Comparison of ENCODE assay signal across 9 cellular contexts in the genomic region with DNA sequence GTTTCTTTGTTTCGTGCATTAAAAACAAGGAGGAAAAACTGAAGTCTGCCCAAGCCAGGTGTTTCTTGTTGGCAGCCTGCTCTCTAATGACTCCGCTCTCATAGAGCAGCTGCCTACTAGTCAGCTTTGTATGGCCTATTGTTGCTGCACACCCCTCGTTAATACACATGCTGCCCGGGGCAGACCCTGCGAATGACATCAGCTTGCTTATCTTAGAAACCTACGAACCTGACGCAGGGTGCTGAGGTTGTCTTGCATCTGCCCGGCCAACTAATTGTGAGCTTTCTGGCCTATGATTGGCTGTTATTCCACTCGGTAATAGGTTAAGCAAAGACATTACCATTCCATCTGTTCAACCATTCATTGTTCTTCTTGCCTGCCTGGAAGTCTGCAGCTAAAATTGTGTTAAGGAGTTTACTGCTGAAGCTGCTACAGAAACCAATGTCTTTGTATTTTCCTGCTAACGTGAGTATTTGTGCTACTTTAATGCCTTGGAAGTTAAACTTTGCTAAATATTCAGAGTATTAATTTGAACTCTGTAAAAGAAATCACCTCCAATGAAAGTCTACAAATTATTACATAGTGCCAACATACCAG. TPM values are rescaled to one million over a fixed set of nuclear protein-coding genes. Genes with fewer than 3 reads are reported as not detected.
DNase-seq lines count a peak whose midpoint lies in the region; ATAC-seq and TF ChIP-seq lines count a peak whose summit lies in the region.
"Had no signal": no experiment of that assay in that cellular context is flagged by ENCODE, and none has a peak within 500 bp of the region (broad histone marks: within the 10 kb centered on the region; RNA-seq: fewer than 3 reads in every experiment).

No MANE protein-coding gene starts in this region.

- peak overlapping the region; percentile 65 for H3K27ac Mint-ChIP-seq in neural crest cell (ENCODE audit: unreplicated experiment)
- H3K27ac Mint-ChIP-seq in activated CD8-positive, alpha-beta T cell treated with anti-CD3 and anti-CD28 coated beads for 36 hours: no peak overlapping the region

- CTCF ChIA-PET in HEK293T (lab: Yijun Ruan, JAX): interaction anchor here (0.6 to 1.2 kb wide), 3 partner anchors 11 to 184 kb away, joined by 3 read pairs; no protein-coding TSS in a partner anchor
- CTCF ChIA-PET in activated CD8-positive, alpha-beta T cell treated with anti-CD3 and anti-CD28 coated beads for 36 hours (lab: Charles Lee): interaction anchor here (1.4 kb wide), 1 partner anchor 17 kb away, joined by 4 read pairs; no protein-coding TSS in a partner anchor

- H3K36me3 Mint-ChIP-seq in neural crest cell (ENCODE audit: low read depth): no peaks in the 10 kb centered on the region
- H3K36me3 Mint-ChIP-seq in activated CD8-positive, alpha-beta T cell treated with anti-CD3 and anti-CD28 coated beads for 36 hours (ENCODE audit: low read depth): no peaks in the 10 kb centered on the region

- TF ChIP-seq CTCF in neural crest cell (conservative IDR thresholded peaks at IDR 0.05) (no peak), GM20000 (IDR thresholded peaks at IDR 0.05; ENCODE audit: extremely low read depth, missing control alignments) (no peak)
- no peak for TF ChIP-seq CTCF in activated CD8-positive, alpha-beta T cell treated with anti-CD3 and anti-CD28 coated beads for 36 hours (IDR thresholded peaks at IDR 0.05)

- H3K4me3 Mint-ChIP-seq in neural crest cell: peak overlapping the region; percentile 81
- H3K4me3 Mint-ChIP-seq in activated CD8-positive, alpha-beta T cell treated with anti-CD3 and anti-CD28 coated beads for 36 hours: no peak overlapping the region

- intact Hi-C loops in activated CD8-positive, alpha-beta T cell treated with anti-CD3 and anti-CD28 coated beads for 36 hours (cut with micrococcal nuclease): no loop called here

- H3K9me3 Mint-ChIP-seq in neural crest cell: no peaks in the 10 kb centered on the region
- no peaks in the 10 kb centered on the region for H3K9me3 Mint-ChIP-seq in activated CD8-positive, alpha-beta T cell treated with anti-CD3 and anti-CD28 coated beads for 36 hours

- peak; percentile 50 for DNase-seq in HEK293T (ENCODE audit: extremely low spot score)
- peak; percentile 99 for DNase-seq in NCI-H345 (lab: John Stamatoyannopoulos, UW)
- peak; percentile 93 for DNase-seq in dermis blood vessel endothelial cell
- peak; percentile 40 for DNase-seq in neural crest cell (ENCODE audit: low read depth, low spot score)
- DNase-seq in activated CD8-positive, alpha-beta T cell treated with anti-CD3 and anti-CD28 coated beads for 36 hours: no peak
- DNase-seq in GM20000 (ENCODE audit: low spot score): no peak
- DNase-seq: right cardiac atrium had no signal

- POLR2A ChIA-PET in HEK293T (lab: Yijun Ruan, JAX): interaction anchor here (0.8 kb wide), 1 partner anchor 39 kb away, joined by 3 read pairs; no protein-coding TSS in a partner anchor
- POLR2A ChIA-PET in activated CD8-positive, alpha-beta T cell treated with anti-CD3 and anti-CD28 coated beads for 36 hours (lab: Charles Lee): no interaction called here

- peaks cover 75% of the 10 kb centered on the region for H3K4me1 Mint-ChIP-seq in neural crest cell
- H3K4me1 Mint-ChIP-seq in activated CD8-positive, alpha-beta T cell treated with anti-CD3 and anti-CD28 coated beads for 36 hours (ENCODE audit: low read depth): no peaks in the 10 kb centered on the region

- ATAC-seq in HG03565 (IDR thresholded peaks at IDR 0.05; ENCODE audit: unreplicated experiment): no peak
- no peak for ATAC-seq in activated CD8-positive, alpha-beta T cell treated with anti-CD3 and anti-CD28 coated beads for 36 hours
- ATAC-seq in GM18868 (IDR thresholded peaks at IDR 0.05; ENCODE audit: unreplicated experiment): no peak

- H3K27me3 Mint-ChIP-seq in neural crest cell (ENCODE audit: low read depth): no peaks in the 10 kb centered on the region
- peaks cover 2% of the 10 kb centered on the region for H3K27me3 Mint-ChIP-seq in activated CD8-positive, alpha-beta T cell treated with anti-CD3 and anti-CD28 coated beads for 36 hours

TF ChIP-seq in HEK293T, 16 proteins besides CTCF, POLR2A, EP300 and RAD21:
- no peak for TF ChIP-seq FOXA1 (IDR thresholded peaks at IDR 0.05)
- TF ChIP-seq L3MBTL2 (conservative IDR thresholded peaks at IDR 0.05): no peak
- TF ChIP-seq ARNT (IDR thresholded peaks at IDR 0.05): no peak
- TF ChIP-seq ELF4 (IDR thresholded peaks at IDR 0.05): no peak

RNA-seq across cellular contexts. Expression of a gene that starts 37.5 kb away (rescaled TPM):
- total RNA-seq in dermis blood vessel endothelial cell: 21.0 and 25.4 TPM in 2 replicates
- 14.4 TPM in 2 replicates for total RNA-seq in neural crest cell
- total RNA-seq in activated CD8-positive, alpha-beta T cell treated with anti-CD3 and anti-CD28 coated beads for 36 hours: under 1 TPM; 0.40 to 0.45 TPM

Comparison
In these comparisons a context has a peak if more than half of its experiments do, and no peak if none do; other contexts are left out.
1. DNase-seq: peak in HEK293T (single experiment), NCI-H345 (single experiment), dermis blood vessel endothelial cell (single experiment) and neural crest cell (single experiment); none in activated CD8-positive, alpha-beta T cell treated with anti-CD3 and anti-CD28 coated beads for 36 hours (single experiment) and GM20000 (single experiment).
2. RNA of a gene that starts 37.5 kb away (total RNA-seq): 21.0 to 25.4 TPM in dermis blood vessel endothelial cell and 14.4 TPM in neural crest cell; 0.40 to 0.45 TPM in activated CD8-positive, alpha-beta T cell treated with anti-CD3 and anti-CD28 coated beads for 36 hours; every median in the first group is over 10 times any median in the second.